ENCODE assay signal across 2 cellular contexts in genomic region chrX:52692034-52692433, GRCh38. TPM values are rescaled to one million over a fixed set of nuclear protein-coding genes. Genes with fewer than 3 reads are reported as not detected.
"Had no signal": no experiment of that assay in that cellular context is flagged by ENCODE, and none has a peak within 500 bp of the region (broad histone marks: within the 10 kb centered on the region; RNA-seq: fewer than 3 reads in every experiment).

No MANE protein-coding gene starts in this region.

RNA-seq across cellular contexts. Expression of gene SSX2, which starts 14.9 kb away (rescaled TPM):
- total RNA-seq: G401, GM12878 had no signal

RNA-seq across cellular contexts. Expression of gene SSX7, which starts 37.3 kb away (rescaled TPM):
- total RNA-seq: G401, GM12878 had no signal

RNA-seq across cellular contexts. Expression of gene SSX2B, which starts 59.0 kb away (rescaled TPM):
- total RNA-seq: G401, GM12878 had no signal
